2 cellular contexts compared by ENCODE assay signal in genomic region chr1:6246497-6247295, GRCh38.
TF ChIP-seq lines count a peak whose summit lies in the region.

No MANE protein-coding gene starts in this region.

TF ChIP-seq in HCT116, 20 proteins besides CTCF, POLR2A, EP300 and RAD21:
- no peak for TF ChIP-seq JUND (IDR thresholded peaks at IDR 0.05)
- peak; percentile 27 for TF ChIP-seq YY1 (IDR thresholded peaks at IDR 0.05; ENCODE audit: extremely low read depth, insufficient replicate concordance, low read depth, low read length)

TF ChIP-seq in HepG2, 621 proteins besides CTCF, POLR2A, EP300 and RAD21 (continues in another document):
- TF ChIP-seq ZNF580 (CRISPR knock-in tag; IDR thresholded peaks at IDR 0.05; ENCODE audit: borderline replicate concordance, low read depth), result no peak; the same call in 1 of the 2 replicates
- no peak for TF ChIP-seq ATF1 (CRISPR knock-in tag; IDR thresholded peaks at IDR 0.05)
- TF ChIP-seq PTBP1 (IDR thresholded peaks at IDR 0.05; ENCODE audit: low read depth, low read length, poor library complexity, severe bottlenecking), result no peak
- TF ChIP-seq KLF16 (CRISPR knock-in tag; IDR thresholded peaks at IDR 0.05), result no peak
- TF ChIP-seq NCOA1 (CRISPR knock-in tag; IDR thresholded peaks at IDR 0.05), result no peak
- 0 out of 2 replicates have a peak, but pooled peaks have one; percentile 28 for TF ChIP-seq ZNF740 (CRISPR knock-in tag; IDR thresholded peaks at IDR 0.05)
- no peak for TF ChIP-seq ZNF569 (CRISPR knock-in tag; IDR thresholded peaks at IDR 0.05; ENCODE audit: borderline replicate concordance)
- no peak for TF ChIP-seq GFI1 (CRISPR knock-in tag; IDR thresholded peaks at IDR 0.05; ENCODE audit: borderline replicate concordance)
- TF ChIP-seq THAP11 (CRISPR knock-in tag; IDR thresholded peaks at IDR 0.05), result no peak
- TF ChIP-seq ZFP90 (CRISPR knock-in tag; IDR thresholded peaks at IDR 0.05; ENCODE audit: borderline replicate concordance), result no peak
- no peak for TF ChIP-seq TEAD3 (CRISPR knock-in tag; optimal IDR thresholded peaks at IDR 0.05; ENCODE audit: borderline replicate concordance)
- TF ChIP-seq ZSCAN21 (CRISPR knock-in tag; IDR thresholded peaks at IDR 0.05; ENCODE audit: borderline replicate concordance), result no peak
- no peak for TF ChIP-seq CSRNP2 (CRISPR knock-in tag; conservative IDR thresholded peaks at IDR 0.05; ENCODE audit: low read depth)
- no peak for TF ChIP-seq NR2F1 (CRISPR knock-in tag; IDR thresholded peaks at IDR 0.05)
- TF ChIP-seq NFYC (CRISPR knock-in tag; IDR thresholded peaks at IDR 0.05), result no peak
- TF ChIP-seq ZNF597 (CRISPR knock-in tag; IDR thresholded peaks at IDR 0.05), result no peak
- peak; percentile 54 for TF ChIP-seq XRCC5 (optimal IDR thresholded peaks at IDR 0.05; ENCODE audit: low read length)
- TF ChIP-seq ZNF562 (CRISPR knock-in tag; IDR thresholded peaks at IDR 0.05; ENCODE audit: borderline replicate concordance), result no peak
- peak; percentile 36; the same call in 1 of the 2 replicates for TF ChIP-seq ZFP91 (CRISPR knock-in tag; IDR thresholded peaks at IDR 0.05; ENCODE audit: borderline replicate concordance)
- peak; percentile 80 for TF ChIP-seq MIER2 (CRISPR knock-in tag; IDR thresholded peaks at IDR 0.05)
- peak; percentile 72 for TF ChIP-seq ZNF800 (CRISPR knock-in tag; IDR thresholded peaks at IDR 0.05)
- no peak for TF ChIP-seq SAFB2 (CRISPR knock-in tag; IDR thresholded peaks at IDR 0.05; ENCODE audit: borderline replicate concordance, low read depth)
- 0 out of 2 replicates have a peak, but pooled peaks have one; percentile 12 for TF ChIP-seq ZBTB33 (CRISPR knock-in tag; IDR thresholded peaks at IDR 0.05)
- TF ChIP-seq KDM6A (CRISPR knock-in tag; IDR thresholded peaks at IDR 0.05; ENCODE audit: low read depth), result no peak
- TF ChIP-seq ZFY (CRISPR knock-in tag; IDR thresholded peaks at IDR 0.05), result no peak
- TF ChIP-seq KDM5B (CRISPR knock-in tag; IDR thresholded peaks at IDR 0.05; ENCODE audit: borderline replicate concordance), result 0 out of 2 replicates have a peak, but pooled peaks have one; percentile 3
- TF ChIP-seq RFXANK (CRISPR knock-in tag; IDR thresholded peaks at IDR 0.05), result no peak
- 0 out of 2 replicates have a peak, but pooled peaks have one; percentile 42 for TF ChIP-seq SP5 (CRISPR knock-in tag; IDR thresholded peaks at IDR 0.05; ENCODE audit: borderline replicate concordance, low read depth)
- TF ChIP-seq PHF8 (CRISPR knock-in tag; IDR thresholded peaks at IDR 0.05), result no peak
- no peak for TF ChIP-seq ZNF142 (CRISPR knock-in tag; IDR thresholded peaks at IDR 0.05)
- peak; percentile 18; the same call in 1 of the 2 replicates for TF ChIP-seq ZNF350 (CRISPR knock-in tag; IDR thresholded peaks at IDR 0.05; ENCODE audit: borderline replicate concordance, low read depth)
- TF ChIP-seq NFAT5 (CRISPR knock-in tag; IDR thresholded peaks at IDR 0.05), result no peak
- no peak for TF ChIP-seq SAP130 (CRISPR knock-in tag; IDR thresholded peaks at IDR 0.05; ENCODE audit: low read depth)
- TF ChIP-seq ZSCAN30 (CRISPR knock-in tag; IDR thresholded peaks at IDR 0.05), result no peak
- TF ChIP-seq SRSF9 (IDR thresholded peaks at IDR 0.05; ENCODE audit: borderline replicate concordance, insufficient read depth, low read depth, low read length, poor library complexity, severe bottlenecking), result no peak
- TF ChIP-seq SRY (CRISPR knock-in tag; IDR thresholded peaks at IDR 0.05), result no peak
- TF ChIP-seq ZNF616 (CRISPR knock-in tag; IDR thresholded peaks at IDR 0.05; ENCODE audit: low read depth), result no peak
